Comparison of ENCODE assay signal across 6 cellular contexts in genomic region chr3:4456780-4457179, GRCh38. TPM values are rescaled to one million over a fixed set of nuclear protein-coding genes. Genes with fewer than 3 reads are reported as not detected.
DNase-seq lines count a peak whose midpoint lies in the region; ATAC-seq, FAIRE-seq and TF ChIP-seq lines count a peak whose summit lies in the region.
"Not testable (repeated sequence)": the region's sequence is repeated elsewhere in the genome, so short reads cannot be mapped to it uniquely, and the experiment has no call there.

No MANE protein-coding gene starts in this region.

- not testable (repeated sequence) for H3K27me3 ChIP-seq in pancreas

- FAIRE-seq in A204.1 (lab: Jason Lieb, UNC) (peak; percentile 96), G401.6 (lab: Jason Lieb, UNC) (peak; percentile 95), TTC549 (lab: Jason Lieb, UNC) (peak; percentile 94), colon (lab: Jason Lieb, UNC) (peak; percentile 99), frontal cortex (lab: Jason Lieb, UNC) (peak; percentile 99), pancreas (lab: Jason Lieb, UNC) (peak; percentile 98)

- not testable (repeated sequence) for H3K27ac ChIP-seq in pancreas

- H3K4me1 ChIP-seq in pancreas, result not testable (repeated sequence)

- intact Hi-C loops in pancreas (cut with DNase I), result not testable (repeated sequence)

- WGBS in pancreas, 2 donors, result 87 to 94% methylated on average over 14 of the region's 14 CpGs

- not testable (repeated sequence) for TF ChIP-seq CTCF in pancreas (IDR thresholded peaks at IDR 0.05)

- H3K4me3 ChIP-seq in pancreas, result not testable (repeated sequence)

- ATAC-seq in pancreas, result not testable (repeated sequence)

- not testable (repeated sequence) for DNase-seq in frontal cortex (ENCODE audit: low spot score in 2 of 2); pancreas

- H3K36me3 ChIP-seq in pancreas, result not testable (repeated sequence)

- H3K9me3 ChIP-seq in pancreas, result not testable (repeated sequence)

RNA-seq across cellular contexts. Expression of gene SUMF1, which starts 10.3 kb away (rescaled TPM):
- 25.7 TPM for total RNA-seq in frontal cortex
- total RNA-seq in pancreas, result 10 to 100 TPM; 10.3 to 25.8 (median 12.6) TPM
- 10 to 100 TPM in 1 of 2 donors, 1 to 10 TPM in 1; 7.1 to 15.5 TPM for polyA plus RNA-seq in pancreas

RNA-seq across cellular contexts. Expression of gene ITPR1, which starts 36.4 kb away (rescaled TPM):
- total RNA-seq in frontal cortex (70.9 TPM), pancreas (10 to 100 TPM in 4 of 6 donors, 1 to 10 TPM in 2; 8.0 to 19.1 (median 11.1) TPM)
- 1 to 10 TPM; 4.5 to 9.3 TPM for polyA plus RNA-seq in pancreas
